Comparison of ENCODE assay signal across 8 cellular contexts in genomic region chr10:86960003-86960862, GRCh38. TPM values are rescaled to one million over a fixed set of nuclear protein-coding genes. Genes with fewer than 3 reads are reported as not detected.
DNase-seq lines count a peak whose midpoint lies in the region; ATAC-seq and TF ChIP-seq lines count a peak whose summit lies in the region.

No MANE protein-coding gene starts in this region.

- no peaks in the 10 kb centered on the region for H3K36me3 Mint-ChIP-seq in activated CD4-positive, alpha-beta T cell treated with anti-CD3 and anti-CD28 coated beads for 36 hours (ENCODE audit: low read depth)
- no peaks in the 10 kb centered on the region for H3K36me3 Mint-ChIP-seq in activated CD4-positive, alpha-beta memory T cell treated with anti-CD3 and anti-CD28 coated beads, Interleukin-2, amount 10 ng/mL, durations not matched to agents 7 days and 5 days (ENCODE audit: low read depth)
- H3K36me3 Mint-ChIP-seq in glutamatergic neuron (ENCODE audit: unreplicated experiment) = no peaks in the 10 kb centered on the region

- no peaks in the 10 kb centered on the region for H3K27me3 Mint-ChIP-seq in activated CD4-positive, alpha-beta T cell treated with anti-CD3 and anti-CD28 coated beads for 36 hours
- H3K27me3 Mint-ChIP-seq in activated CD4-positive, alpha-beta memory T cell treated with anti-CD3 and anti-CD28 coated beads, Interleukin-2, amount 10 ng/mL, durations not matched to agents 7 days and 5 days = no peaks in the 10 kb centered on the region
- H3K27me3 Mint-ChIP-seq in glutamatergic neuron (ENCODE audit: unreplicated experiment) = peaks cover 13% of the 10 kb centered on the region

- no peaks in the 10 kb centered on the region for H3K4me1 Mint-ChIP-seq in activated CD4-positive, alpha-beta T cell treated with anti-CD3 and anti-CD28 coated beads for 36 hours
- peaks cover 3% of the 10 kb centered on the region for H3K4me1 Mint-ChIP-seq in activated CD4-positive, alpha-beta memory T cell treated with anti-CD3 and anti-CD28 coated beads, Interleukin-2, amount 10 ng/mL, durations not matched to agents 7 days and 5 days
- peaks cover 18% of the 10 kb centered on the region for H3K4me1 Mint-ChIP-seq in glutamatergic neuron (ENCODE audit: low read depth, unreplicated experiment)

- no peak for TF ChIP-seq EP300 in sigmoid colon (IDR thresholded peaks at IDR 0.05)

- H3K9me3 ChIP-seq in sigmoid colon = no peaks in the 10 kb centered on the region

- peak; percentile 69 for DNase-seq in activated CD4-positive, alpha-beta T cell treated with anti-CD3 and anti-CD28 coated beads for 36 hours
- no peak for DNase-seq in activated CD4-positive, alpha-beta T cell treated with anti-CD3 and anti-CD28 coated beads for 4 hours
- DNase-seq in LHCN-M2 (ENCODE audit: low read depth) = peak; percentile 65
- peak; percentile 62 for DNase-seq in activated CD4-positive, alpha-beta memory T cell treated with anti-CD3 and anti-CD28 coated beads, Interleukin-2, amount 10 ng/mL, durations not matched to agents 7 days and 5 days
- DNase-seq in glutamatergic neuron = peak; percentile 77
- DNase-seq in sigmoid colon = no peak
- DNase-seq in T1000 (lab: John Stamatoyannopoulos, UW) = no peak

- no peaks in the 10 kb centered on the region for H3K9me3 Mint-ChIP-seq in activated CD4-positive, alpha-beta T cell treated with anti-CD3 and anti-CD28 coated beads for 36 hours (ENCODE audit: low read depth)
- no peaks in the 10 kb centered on the region for H3K9me3 Mint-ChIP-seq in activated CD4-positive, alpha-beta memory T cell treated with anti-CD3 and anti-CD28 coated beads, Interleukin-2, amount 10 ng/mL, durations not matched to agents 7 days and 5 days
- peaks cover 13% of the 10 kb centered on the region for H3K9me3 Mint-ChIP-seq in glutamatergic neuron (ENCODE audit: unreplicated experiment)

- intact Hi-C loops in activated CD4-positive, alpha-beta T cell treated with anti-CD3 and anti-CD28 coated beads for 36 hours (cut with DNase I, micrococcal nuclease) = loop anchor here (1.0 to 10.0 kb wide), 3 partner anchors 21 to 272 kb away; partner anchors contain the start of genes GLUD1 (in 1 of the 2) and SHLD2 (in 1 of the 2)
- intact Hi-C loops in sigmoid colon (cut with DNase I) = no loop called here

- no peak overlapping the region for H3K4me3 ChIP-seq in sigmoid colon

- no peak overlapping the region for H3K27ac Mint-ChIP-seq in activated CD4-positive, alpha-beta T cell treated with anti-CD3 and anti-CD28 coated beads for 36 hours
- no peak overlapping the region for H3K27ac Mint-ChIP-seq in activated CD4-positive, alpha-beta memory T cell treated with anti-CD3 and anti-CD28 coated beads, Interleukin-2, amount 10 ng/mL, durations not matched to agents 7 days and 5 days
- peak overlapping the region; percentile 96 for H3K27ac Mint-ChIP-seq in glutamatergic neuron (ENCODE audit: unreplicated experiment)

- peak overlapping the region; percentile 52 to 77 (median 67) for H3K27ac ChIP-seq in sigmoid colon

- POLR2A ChIA-PET in activated CD4-positive, alpha-beta T cell treated with anti-CD3 and anti-CD28 coated beads for 36 hours (lab: Charles Lee) = no interaction called here
- POLR2A ChIA-PET in activated CD4-positive, alpha-beta memory T cell treated with anti-CD3 and anti-CD28 coated beads, Interleukin-2, amount 10 ng/mL, durations not matched to agents 7 days and 5 days (lab: Charles Lee) = interaction anchor here (0.9 to 1.1 kb wide), 2 partner anchors 9 kb away, joined by 3 to 4 read pairs; no protein-coding TSS in a partner anchor

- CTCF ChIA-PET in activated CD4-positive, alpha-beta T cell treated with anti-CD3 and anti-CD28 coated beads for 36 hours (lab: Charles Lee) = interaction anchor here (0.7 to 1.5 kb wide), 6 partner anchors 9 to 370 kb away, joined by 3 to 13 read pairs (median 4); no protein-coding TSS in a partner anchor
- CTCF ChIA-PET in activated CD4-positive, alpha-beta memory T cell treated with anti-CD3 and anti-CD28 coated beads, Interleukin-2, amount 10 ng/mL, durations not matched to agents 7 days and 5 days (lab: Charles Lee) = interaction anchor here (0.9 to 2.0 kb wide), 9 partner anchors 9 to 272 kb away, joined by 3 to 12 read pairs (median 4); partner anchors contain the start of gene ADIRF

- H3K4me1 ChIP-seq in sigmoid colon = peaks cover 0 to 28% (median 18%) of the 10 kb centered on the region in 4 donors

- peak; percentile 94 for ATAC-seq in activated CD4-positive, alpha-beta T cell treated with anti-CD3 and anti-CD28 coated beads for 36 hours
- peak; percentile 72 for ATAC-seq in GM21717 (IDR thresholded peaks at IDR 0.05; ENCODE audit: unreplicated experiment)

- no peak for TF ChIP-seq POLR2A in sigmoid colon (IDR thresholded peaks at IDR 0.05)

- TF ChIP-seq CTCF in glutamatergic neuron (IDR thresholded peaks at IDR 0.05; ENCODE audit: partially characterized antibody, unreplicated experiment) (peak; percentile 99), sigmoid colon (IDR thresholded peaks at IDR 0.05) (peak; percentile 18 to 71 (median 59))

- no peak overlapping the region for H3K4me3 Mint-ChIP-seq in activated CD4-positive, alpha-beta T cell treated with anti-CD3 and anti-CD28 coated beads for 36 hours
- no peak overlapping the region for H3K4me3 Mint-ChIP-seq in activated CD4-positive, alpha-beta memory T cell treated with anti-CD3 and anti-CD28 coated beads, Interleukin-2, amount 10 ng/mL, durations not matched to agents 7 days and 5 days
- H3K4me3 Mint-ChIP-seq in glutamatergic neuron (ENCODE audit: unreplicated experiment) = peak overlapping the region; percentile 89

- H3K27me3 ChIP-seq in sigmoid colon = no peaks in the 10 kb centered on the region

- no peaks in the 10 kb centered on the region for H3K36me3 ChIP-seq in sigmoid colon

- 63 to 76% methylated on average over 37 of the region's 37 CpGs for WGBS in sigmoid colon, 2 donors

RNA-seq across cellular contexts. Expression of gene SNCG, which starts 1.8 kb away (rescaled TPM):
- not detected for total RNA-seq in activated CD4-positive, alpha-beta T cell treated with anti-CD3 and anti-CD28 coated beads for 36 hours
- total RNA-seq in LHCN-M2 (2014; rRNA removed) (4.4 and 5.0 TPM in 2 replicates), glutamatergic neuron (ENCODE audit: unreplicated experiment) (431 TPM), sigmoid colon (10 to 100 TPM; 24.2 to 55.0 (median 38.4) TPM)
- polyA plus RNA-seq in LHCN-M2 (2012) = 5.1 TPM
- total RNA-seq in activated CD4-positive, alpha-beta memory T cell treated with anti-CD3 and anti-CD28 coated beads, Interleukin-2, amount 10 ng/mL, durations not matched to agents 7 days and 5 days = not detected
- 10 to 100 TPM in 2 of 3 donors, 1 to 10 TPM in 1; 4.6 to 24.0 (median 11.4) TPM for polyA plus RNA-seq in sigmoid colon

RNA-seq across cellular contexts. Expression of gene MMRN2, which starts 2.8 kb away (rescaled TPM):
- not detected for total RNA-seq in activated CD4-positive, alpha-beta T cell treated with anti-CD3 and anti-CD28 coated beads for 36 hours
- 0.51 and 1.9 TPM in 2 replicates for total RNA-seq in LHCN-M2 (2014; rRNA removed)
- polyA plus RNA-seq in LHCN-M2 (2012) = 0.26 TPM
- not detected for total RNA-seq in activated CD4-positive, alpha-beta memory T cell treated with anti-CD3 and anti-CD28 coated beads, Interleukin-2, amount 10 ng/mL, durations not matched to agents 7 days and 5 days
- 5.4 TPM for total RNA-seq in glutamatergic neuron (ENCODE audit: unreplicated experiment)
- total RNA-seq in sigmoid colon = 10 to 100 TPM in 3 of 4 donors, 1 to 10 TPM in 1; 8.6 to 23.3 (median 14.1) TPM
- polyA plus RNA-seq in sigmoid colon = 1 to 10 TPM in 2 of 3 donors, under 1 TPM in 1; 0.92 to 6.5 (median 1.8) TPM

RNA-seq across cellular contexts. Expression of gene ADIRF, which starts 8.0 kb away (rescaled TPM):
- not detected for total RNA-seq in activated CD4-positive, alpha-beta T cell treated with anti-CD3 and anti-CD28 coated beads for 36 hours
- total RNA-seq in LHCN-M2 (2014; rRNA removed) (2.5 and 3.2 TPM in 2 replicates), glutamatergic neuron (ENCODE audit: unreplicated experiment) (not detected), sigmoid colon (10 to 100 TPM; 45.3 to 98.1 (median 67.1) TPM)
- 2.3 TPM for polyA plus RNA-seq in LHCN-M2 (2012)
- not detected for total RNA-seq in activated CD4-positive, alpha-beta memory T cell treated with anti-CD3 and anti-CD28 coated beads, Interleukin-2, amount 10 ng/mL, durations not matched to agents 7 days and 5 days
- 100 to 1,000 TPM; 112 to 157 (median 118) TPM for polyA plus RNA-seq in sigmoid colon

RNA-seq across cellular contexts. Expression of gene FAM25A, which starts 59.9 kb away (rescaled TPM):
- not detected for total RNA-seq in activated CD4-positive, alpha-beta T cell treated with anti-CD3 and anti-CD28 coated beads for 36 hours
- total RNA-seq in LHCN-M2 (2014; rRNA removed) (not detected in 2 replicates), glutamatergic neuron (ENCODE audit: unreplicated experiment) (not detected), sigmoid colon (not detected)
- polyA plus RNA-seq in LHCN-M2 (2012) = not detected
- not detected for total RNA-seq in activated CD4-positive, alpha-beta memory T cell treated with anti-CD3 and anti-CD28 coated beads, Interleukin-2, amount 10 ng/mL, durations not matched to agents 7 days and 5 days
- not detected for polyA plus RNA-seq in sigmoid colon

Comparison
In these comparisons a context has a peak if more than half of its experiments do, and no peak if none do; other contexts are left out.
1. DNase-seq: peak in activated CD4-positive, alpha-beta T cell treated with anti-CD3 and anti-CD28 coated beads for 36 hours (single experiment), LHCN-M2 (single experiment), activated CD4-positive, alpha-beta memory T cell treated with anti-CD3 and anti-CD28 coated beads, Interleukin-2, amount 10 ng/mL, durations not matched to agents 7 days and 5 days (single experiment) and glutamatergic neuron (single experiment); none in activated CD4-positive, alpha-beta T cell treated with anti-CD3 and anti-CD28 coated beads for 4 hours (0 of 2), sigmoid colon (single experiment) and T1000 (single experiment).
2. RNA of gene ADIRF, which starts 8.0 kb away (total RNA-seq): 45.3 to 98.1 TPM in sigmoid colon; 2.5 to 3.2 TPM in LHCN-M2, not detected in glutamatergic neuron (single experiment), not detected in activated CD4-positive, alpha-beta T cell treated with anti-CD3 and anti-CD28 coated beads for 36 hours and not detected in activated CD4-positive, alpha-beta memory T cell treated with anti-CD3 and anti-CD28 coated beads, Interleukin-2, amount 10 ng/mL, durations not matched to agents 7 days and 5 days; every median in the first group is over 10 times any median in the second.